In genomic region chr3:64150527-64151238, GRCh38 we compare ENCODE assay signal across 9 cellular contexts.
DNase-seq lines count a peak whose midpoint lies in the region; ATAC-seq and TF ChIP-seq lines count a peak whose summit lies in the region.
"Had no signal": no experiment of that assay in that cellular context is flagged by ENCODE, and none has a peak within 500 bp of the region (broad histone marks: within the 10 kb centered on the region; RNA-seq: fewer than 3 reads in every experiment).

No MANE protein-coding gene starts in this region.

- TF ChIP-seq CTCF in 22Rv1 (IDR thresholded peaks at IDR 0.05): no peak
- TF ChIP-seq CTCF in coronary artery (IDR thresholded peaks at IDR 0.05): no peak

- H3K27ac Mint-ChIP-seq in CD4-positive, alpha-beta memory T cell: no peak overlapping the region
- H3K27ac Mint-ChIP-seq: CD4-positive, CD25-positive, alpha-beta regulatory T cell had no signal

- POLR2A ChIA-PET in CD4-positive, alpha-beta memory T cell (lab: Charles Lee; ENCODE audit: partially characterized antibody): no interaction called here

- H3K4me1 ChIP-seq in muscle layer of duodenum (ENCODE audit: control insufficient read depth in 1 of 2, insufficient read depth in 2 of 2, low read length in 2 of 2): peaks cover 12 to 35% of the 10 kb centered on the region in 2 donors
- H3K4me1 ChIP-seq in CD4-positive, alpha-beta memory T cell (ENCODE audit: insufficient read depth, low read length): no peaks in the 10 kb centered on the region

- H3K27ac ChIP-seq in 22Rv1 (peak overlapping the region; percentile 40), coronary artery (peak overlapping the region; percentile 83 to 91), muscle layer of duodenum (ENCODE audit: low read length) (peak overlapping the region; percentile 88)
- no peak overlapping the region for H3K27ac ChIP-seq in CD4-positive, alpha-beta memory T cell (ENCODE audit: low read depth, low read length)

- DNase-seq in NCI-H2029 (lab: John Stamatoyannopoulos, UW) (peak; percentile 80), coronary artery (ENCODE audit: low spot score) (peak; percentile 84), A172 (ENCODE audit: low spot score) (no peak)
- DNase-seq in CD4-positive, alpha-beta memory T cell: no peak
- DNase-seq: CD4-positive, CD25-positive, alpha-beta regulatory T cell had no signal

- no peak for ATAC-seq in HG02885 (IDR thresholded peaks at IDR 0.05; ENCODE audit: poor library complexity, unreplicated experiment)
- no peak for ATAC-seq in GM21723 (IDR thresholded peaks at IDR 0.05; ENCODE audit: unreplicated experiment)

- peak overlapping the region; percentile 16 for H3K4me3 ChIP-seq in coronary artery
- H3K4me3 ChIP-seq in muscle layer of duodenum (ENCODE audit: low read depth in 1 of 2, low read length in 2 of 2): peak overlapping the region in 1 of 2 donors; percentile 37
- no peak overlapping the region for H3K4me3 ChIP-seq in CD4-positive, alpha-beta memory T cell (ENCODE audit: low read length in 2 of 2)

- peaks cover 0 to 9% of the 10 kb centered on the region in 2 donors for H3K27me3 Mint-ChIP-seq in CD4-positive, alpha-beta memory T cell
- H3K27me3 Mint-ChIP-seq: CD4-positive, CD25-positive, alpha-beta regulatory T cell had no signal

- H3K4me1 Mint-ChIP-seq in CD4-positive, alpha-beta memory T cell: no peaks in the 10 kb centered on the region

- no peaks in the 10 kb centered on the region for H3K36me3 Mint-ChIP-seq in CD4-positive, alpha-beta memory T cell
- H3K36me3 Mint-ChIP-seq: CD4-positive, CD25-positive, alpha-beta regulatory T cell had no signal

- peaks cover 16 to 23% of the 10 kb centered on the region in 2 donors for H3K36me3 ChIP-seq in muscle layer of duodenum (ENCODE audit: control insufficient read depth in 1 of 2, insufficient read depth in 2 of 2, low read length in 2 of 2)
- H3K36me3 ChIP-seq in CD4-positive, alpha-beta memory T cell (ENCODE audit: insufficient read depth, low read length): no peaks in the 10 kb centered on the region

- H3K9me3 ChIP-seq in muscle layer of duodenum (ENCODE audit: control insufficient read depth in 1 of 2, low read length in 2 of 2): no peaks in the 10 kb centered on the region
- no peaks in the 10 kb centered on the region for H3K9me3 ChIP-seq in CD4-positive, alpha-beta memory T cell (ENCODE audit: control insufficient read depth in 1 of 2, low read length in 2 of 2)

- H3K4me3 Mint-ChIP-seq in CD4-positive, alpha-beta memory T cell: no peak overlapping the region
- H3K4me3 Mint-ChIP-seq: CD4-positive, CD25-positive, alpha-beta regulatory T cell had no signal

- CTCF ChIA-PET in CD4-positive, alpha-beta memory T cell (lab: Charles Lee; ENCODE audit: partially characterized antibody): interaction anchor here (0.7 kb wide), 1 partner anchor 9 kb away, joined by 3 read pairs; no protein-coding TSS in a partner anchor

- intact Hi-C loops in CD4-positive, alpha-beta memory T cell (cut with micrococcal nuclease): no loop called here

- no peaks in the 10 kb centered on the region for H3K27me3 ChIP-seq in muscle layer of duodenum (ENCODE audit: low read depth, low read length)
- H3K27me3 ChIP-seq in CD4-positive, alpha-beta memory T cell (ENCODE audit: insufficient read depth, low read length): no peaks in the 10 kb centered on the region

- H3K9me3 Mint-ChIP-seq in CD4-positive, alpha-beta memory T cell: peaks cover 0 to 3% (median 0%) of the 10 kb centered on the region in 8 donors
- H3K9me3 Mint-ChIP-seq: CD4-positive, CD25-positive, alpha-beta regulatory T cell had no signal

Comparison
In these comparisons a context has a peak if more than half of its experiments do, and no peak if none do; other contexts are left out.
1. DNase-seq: peak in NCI-H2029 (single experiment) and coronary artery (single experiment); none in CD4-positive, alpha-beta memory T cell (0 of 5) and A172 (single experiment).